In genomic region chr7:101549734-101550133, GRCh38 we compare ENCODE assay signal across 15 cellular contexts.
"Had no signal": no experiment of that assay in that cellular context is flagged by ENCODE, and none has a peak within 500 bp of the region (broad histone marks: within the 10 kb centered on the region; RNA-seq: fewer than 3 reads in every experiment).

No MANE protein-coding gene starts in this region.

- H3K27me3 ChIP-seq: neural progenitor cell, right atrium auricular region had no signal

- H3K27ac Mint-ChIP-seq: activated CD4-positive, alpha-beta T cell treated with anti-CD3 and anti-CD28 coated beads, Interleukin-2, amount 10 ng/mL, durations not matched to agents 7 days and 5 days; activated naive CD8-positive, alpha-beta T cell treated with anti-CD3 and anti-CD28 coated beads, Interleukin-2, amount 50 U/mL, for 24 hours; activated T-cell treated with anti-CD3 and anti-CD28 coated beads, Interleukin-2, amount 50 U/mL, for 24 hours; mesothelial cell of epicardium; neural progenitor cell; stimulated activated memory B cell treated with anti-CD40 and anti-IgM and Interleukin-4, amounts not matched to agents 10 μg/mL and 1 μg/mL and 100 μg/mL, for 72 hours; T-helper 1 cell treated with Interleukin-12 subunit alpha and Interleukin-12 subunit beta and Interleukin-4 antibody, amounts not matched to agents 30 μg/mL and 1 μg/mL, for 36 hours had no signal

- H3K36me3 Mint-ChIP-seq: stimulated activated memory B cell treated with anti-CD40 and anti-IgM and Interleukin-4, amounts not matched to agents 10 μg/mL and 1 μg/mL and 100 μg/mL, for 72 hours had no signal

- H3K9me2 ChIP-seq: SK-N-SH had no signal

- DNase-seq: activated CD4-positive, alpha-beta T cell treated with anti-CD3 and anti-CD28 coated beads, Interleukin-2, amount 10 ng/mL, durations not matched to agents 7 days and 5 days; activated CD4-positive, CD25-positive, alpha-beta regulatory T cell; activated CD8-positive, alpha-beta memory T cell treated with anti-CD3 and anti-CD28 coated beads for 24 hours; activated gamma-delta T cell; activated naive CD8-positive, alpha-beta T cell treated with anti-CD3 and anti-CD28 coated beads, Interleukin-2, amount 50 U/mL, for 24 hours; activated T-cell treated with anti-CD3 and anti-CD28 coated beads, Interleukin-2, amount 50 U/mL, for 24 hours; kidney glomerular epithelial cell; stimulated activated CD4-positive, alpha-beta T cell treated with anti-CD3 and anti-CD28 coated beads, Interleukin-1b, Interleukin-23, amount 100 ng/mL, for 48 hours; trophoblast cell had no signal

- H3K27ac ChIP-seq: neural progenitor cell, right atrium auricular region had no signal

- H3K9me3 ChIP-seq: right atrium auricular region, SK-N-SH had no signal

- H3K27me3 Mint-ChIP-seq: activated CD4-positive, alpha-beta T cell treated with anti-CD3 and anti-CD28 coated beads, Interleukin-2, amount 10 ng/mL, durations not matched to agents 7 days and 5 days; activated naive CD8-positive, alpha-beta T cell treated with anti-CD3 and anti-CD28 coated beads, Interleukin-2, amount 50 U/mL, for 24 hours; activated T-cell treated with anti-CD3 and anti-CD28 coated beads, Interleukin-2, amount 50 U/mL, for 24 hours had no signal

- H3K36me3 ChIP-seq: neural progenitor cell, right atrium auricular region had no signal

- H3K4me3 Mint-ChIP-seq: activated CD4-positive, alpha-beta T cell treated with anti-CD3 and anti-CD28 coated beads, Interleukin-2, amount 10 ng/mL, durations not matched to agents 7 days and 5 days; activated naive CD8-positive, alpha-beta T cell treated with anti-CD3 and anti-CD28 coated beads, Interleukin-2, amount 50 U/mL, for 24 hours; activated T-cell treated with anti-CD3 and anti-CD28 coated beads, Interleukin-2, amount 50 U/mL, for 24 hours; mesothelial cell of epicardium; neural progenitor cell; stimulated activated memory B cell treated with anti-CD40 and anti-IgM and Interleukin-4, amounts not matched to agents 10 μg/mL and 1 μg/mL and 100 μg/mL, for 72 hours; T-helper 1 cell treated with Interleukin-12 subunit alpha and Interleukin-12 subunit beta and Interleukin-4 antibody, amounts not matched to agents 30 μg/mL and 1 μg/mL, for 36 hours had no signal

- H2AFZ ChIP-seq: neural progenitor cell had no signal

- H3K9me3 Mint-ChIP-seq: activated CD4-positive, alpha-beta T cell treated with anti-CD3 and anti-CD28 coated beads, Interleukin-2, amount 10 ng/mL, durations not matched to agents 7 days and 5 days; activated naive CD8-positive, alpha-beta T cell treated with anti-CD3 and anti-CD28 coated beads, Interleukin-2, amount 50 U/mL, for 24 hours; activated T-cell treated with anti-CD3 and anti-CD28 coated beads, Interleukin-2, amount 50 U/mL, for 24 hours; mesothelial cell of epicardium; neural progenitor cell; stimulated activated memory B cell treated with anti-CD40 and anti-IgM and Interleukin-4, amounts not matched to agents 10 μg/mL and 1 μg/mL and 100 μg/mL, for 72 hours; T-helper 1 cell treated with Interleukin-12 subunit alpha and Interleukin-12 subunit beta and Interleukin-4 antibody, amounts not matched to agents 30 μg/mL and 1 μg/mL, for 36 hours had no signal

- H3K4me3 ChIP-seq: neural progenitor cell, right atrium auricular region had no signal

- H3K4me2 ChIP-seq: neural progenitor cell, SK-N-SH had no signal

- H3K4me1 Mint-ChIP-seq: activated CD4-positive, alpha-beta T cell treated with anti-CD3 and anti-CD28 coated beads, Interleukin-2, amount 10 ng/mL, durations not matched to agents 7 days and 5 days; activated naive CD8-positive, alpha-beta T cell treated with anti-CD3 and anti-CD28 coated beads, Interleukin-2, amount 50 U/mL, for 24 hours; mesothelial cell of epicardium; stimulated activated memory B cell treated with anti-CD40 and anti-IgM and Interleukin-4, amounts not matched to agents 10 μg/mL and 1 μg/mL and 100 μg/mL, for 72 hours had no signal

- ATAC-seq: activated naive CD8-positive, alpha-beta T cell treated with anti-CD3 and anti-CD28 coated beads, Interleukin-2, amount 50 U/mL, for 24 hours; stimulated activated memory B cell treated with anti-CD40 and anti-IgM and Interleukin-4, amounts not matched to agents 10 μg/mL and 1 μg/mL and 100 μg/mL, for 72 hours had no signal

- H3K4me1 ChIP-seq: neural progenitor cell, right atrium auricular region had no signal
